Comparison of ENCODE assay signal across 1 cellular context in the genomic region with DNA sequence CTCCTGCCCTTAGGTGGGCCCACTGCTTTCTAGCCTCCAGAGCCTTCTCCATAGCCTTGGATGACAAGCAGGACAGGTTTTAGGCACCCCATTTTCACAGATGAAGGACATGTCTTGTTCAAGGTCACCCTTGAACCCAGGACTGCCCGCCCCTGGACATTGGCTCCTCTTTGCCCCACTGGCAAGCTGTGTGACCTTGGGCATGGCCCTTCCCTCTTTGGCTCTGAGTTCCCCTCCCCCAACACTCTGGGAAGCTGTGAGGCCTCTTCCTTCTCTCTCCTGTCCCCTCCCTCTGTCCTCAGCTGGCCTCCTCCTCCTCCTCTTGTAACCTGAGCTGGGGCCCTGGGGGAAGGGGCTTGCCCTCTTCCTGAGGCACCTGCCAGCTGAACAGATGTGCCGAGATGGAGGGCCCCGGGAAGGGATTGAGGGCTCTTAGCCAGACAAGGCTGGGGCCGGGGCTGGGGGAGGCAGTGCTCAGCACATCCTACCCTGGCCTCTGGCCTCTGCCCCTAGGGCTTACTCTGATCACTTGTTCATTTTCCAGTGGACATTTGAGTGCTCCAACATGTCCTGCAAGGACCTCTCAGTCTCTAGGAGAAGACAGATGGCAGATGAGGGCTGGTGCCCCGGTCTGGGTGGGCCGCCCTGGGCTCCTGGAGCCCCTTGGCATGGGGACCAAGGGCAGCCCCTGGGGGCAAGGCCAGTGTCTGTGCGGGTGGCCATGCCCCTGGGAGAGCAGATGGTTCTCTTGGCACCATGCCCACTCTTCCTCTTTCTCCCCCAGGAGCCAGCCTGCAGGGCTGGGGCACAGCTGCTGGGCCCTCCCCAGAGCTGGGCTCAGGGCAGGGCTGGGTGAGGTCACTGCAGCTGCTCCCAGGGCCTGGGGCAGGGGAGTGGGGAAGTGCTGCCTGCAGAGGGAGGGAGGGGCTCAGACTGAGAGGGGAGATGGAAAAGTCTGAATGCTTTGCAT.
TF ChIP-seq lines count a peak whose summit lies in the region.

No MANE protein-coding gene starts in this region.

TF ChIP-seq in HEK293, 187 proteins besides CTCF, POLR2A, EP300 and RAD21 (continued from another document and continues in another):
- TF ChIP-seq HIC1 (tag by site-specific recombination; IDR thresholded peaks at IDR 0.05) (peak; percentile 20; the same call in 1 of the 2 replicates), ZIC2 (tag by site-specific recombination; IDR thresholded peaks at IDR 0.05) (peak; percentile 84), ZNF701 (tag by site-specific recombination; IDR thresholded peaks at IDR 0.05) (no peak), ZNF302 (tag by site-specific recombination; IDR thresholded peaks at IDR 0.05; ENCODE audit: low read depth) (no peak), ZNF248 (tag by site-specific recombination; IDR thresholded peaks at IDR 0.05) (no peak), OVOL3 (tag by site-specific recombination; IDR thresholded peaks at IDR 0.05) (no peak), KLF10 (tag by site-specific recombination; IDR thresholded peaks at IDR 0.05) (no peak), ZBTB48 (tag by site-specific recombination; IDR thresholded peaks at IDR 0.05) (peak; percentile 37; the same call in 1 of the 2 replicates), ZNF18 (tag by site-specific recombination; IDR thresholded peaks at IDR 0.05) (no peak), ZBTB21 (tag by site-specific recombination; IDR thresholded peaks at IDR 0.05) (no peak), ZNF433 (tag by site-specific recombination; IDR thresholded peaks at IDR 0.05; ENCODE audit: low read depth) (no peak), KLF7 (tag by site-specific recombination; IDR thresholded peaks at IDR 0.05; ENCODE audit: borderline replicate concordance) (no peak), ZFP69B (tag by site-specific recombination; IDR thresholded peaks at IDR 0.05) (peak; percentile 87), MEIS1 (CRISPR knock-in tag; IDR thresholded peaks at IDR 0.05; ENCODE audit: borderline replicate concordance) (no peak), PATZ1 (tag by site-specific recombination; IDR thresholded peaks at IDR 0.05) (peak; percentile 69), ZNF362 (tag by site-specific recombination; IDR thresholded peaks at IDR 0.05) (no peak), ZNF785 (tag by site-specific recombination; IDR thresholded peaks at IDR 0.05) (no peak), ZSCAN30 (tag by site-specific recombination; IDR thresholded peaks at IDR 0.05) (0 out of 2 replicates have a peak, but pooled peaks have one; percentile 15), ZNF23 (tag by site-specific recombination; IDR thresholded peaks at IDR 0.05; ENCODE audit: borderline replicate concordance) (no peak), ZNF707 (tag by site-specific recombination; IDR thresholded peaks at IDR 0.05) (no peak), AEBP2 (tag by site-specific recombination; IDR thresholded peaks at IDR 0.05; ENCODE audit: borderline replicate concordance) (no peak), ZNF555 (tag by site-specific recombination; conservative IDR thresholded peaks at IDR 0.05) (no peak), SP2 (tag by site-specific recombination; IDR thresholded peaks at IDR 0.05) (no peak), ZNF155 (tag by site-specific recombination; IDR thresholded peaks at IDR 0.05) (no peak), ZSCAN5A (tag by site-specific recombination; IDR thresholded peaks at IDR 0.05) (no peak)
- TF ChIP-seq, protein P1, sequence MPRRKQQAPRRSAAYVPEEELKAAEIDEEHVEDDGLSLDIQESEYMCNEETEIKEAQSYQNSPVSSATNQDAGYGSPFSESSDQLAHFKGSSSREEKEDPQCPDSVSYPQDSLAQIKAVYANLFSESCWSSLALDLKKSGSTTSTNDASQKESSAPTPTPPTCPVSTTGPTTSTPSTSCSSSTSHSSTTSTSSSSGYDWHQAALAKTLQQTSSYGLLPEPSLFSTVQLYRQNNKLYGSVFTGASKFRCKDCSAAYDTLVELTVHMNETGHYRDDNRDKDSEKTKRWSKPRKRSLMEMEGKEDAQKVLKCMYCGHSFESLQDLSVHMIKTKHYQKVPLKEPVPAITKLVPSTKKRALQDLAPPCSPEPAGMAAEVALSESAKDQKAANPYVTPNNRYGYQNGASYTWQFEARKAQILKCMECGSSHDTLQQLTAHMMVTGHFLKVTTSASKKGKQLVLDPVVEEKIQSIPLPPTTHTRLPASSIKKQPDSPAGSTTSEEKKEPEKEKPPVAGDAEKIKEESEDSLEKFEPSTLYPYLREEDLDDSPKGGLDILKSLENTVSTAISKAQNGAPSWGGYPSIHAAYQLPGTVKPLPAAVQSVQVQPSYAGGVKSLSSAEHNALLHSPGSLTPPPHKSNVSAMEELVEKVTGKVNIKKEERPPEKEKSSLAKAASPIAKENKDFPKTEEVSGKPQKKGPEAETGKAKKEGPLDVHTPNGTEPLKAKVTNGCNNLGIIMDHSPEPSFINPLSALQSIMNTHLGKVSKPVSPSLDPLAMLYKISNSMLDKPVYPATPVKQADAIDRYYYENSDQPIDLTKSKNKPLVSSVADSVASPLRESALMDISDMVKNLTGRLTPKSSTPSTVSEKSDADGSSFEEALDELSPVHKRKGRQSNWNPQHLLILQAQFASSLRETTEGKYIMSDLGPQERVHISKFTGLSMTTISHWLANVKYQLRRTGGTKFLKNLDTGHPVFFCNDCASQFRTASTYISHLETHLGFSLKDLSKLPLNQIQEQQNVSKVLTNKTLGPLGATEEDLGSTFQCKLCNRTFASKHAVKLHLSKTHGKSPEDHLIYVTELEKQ (tag by site-specific recombination; IDR thresholded peaks at IDR 0.05; ENCODE audit: borderline replicate concordance) = no peak
- TF ChIP-seq, protein P2, sequence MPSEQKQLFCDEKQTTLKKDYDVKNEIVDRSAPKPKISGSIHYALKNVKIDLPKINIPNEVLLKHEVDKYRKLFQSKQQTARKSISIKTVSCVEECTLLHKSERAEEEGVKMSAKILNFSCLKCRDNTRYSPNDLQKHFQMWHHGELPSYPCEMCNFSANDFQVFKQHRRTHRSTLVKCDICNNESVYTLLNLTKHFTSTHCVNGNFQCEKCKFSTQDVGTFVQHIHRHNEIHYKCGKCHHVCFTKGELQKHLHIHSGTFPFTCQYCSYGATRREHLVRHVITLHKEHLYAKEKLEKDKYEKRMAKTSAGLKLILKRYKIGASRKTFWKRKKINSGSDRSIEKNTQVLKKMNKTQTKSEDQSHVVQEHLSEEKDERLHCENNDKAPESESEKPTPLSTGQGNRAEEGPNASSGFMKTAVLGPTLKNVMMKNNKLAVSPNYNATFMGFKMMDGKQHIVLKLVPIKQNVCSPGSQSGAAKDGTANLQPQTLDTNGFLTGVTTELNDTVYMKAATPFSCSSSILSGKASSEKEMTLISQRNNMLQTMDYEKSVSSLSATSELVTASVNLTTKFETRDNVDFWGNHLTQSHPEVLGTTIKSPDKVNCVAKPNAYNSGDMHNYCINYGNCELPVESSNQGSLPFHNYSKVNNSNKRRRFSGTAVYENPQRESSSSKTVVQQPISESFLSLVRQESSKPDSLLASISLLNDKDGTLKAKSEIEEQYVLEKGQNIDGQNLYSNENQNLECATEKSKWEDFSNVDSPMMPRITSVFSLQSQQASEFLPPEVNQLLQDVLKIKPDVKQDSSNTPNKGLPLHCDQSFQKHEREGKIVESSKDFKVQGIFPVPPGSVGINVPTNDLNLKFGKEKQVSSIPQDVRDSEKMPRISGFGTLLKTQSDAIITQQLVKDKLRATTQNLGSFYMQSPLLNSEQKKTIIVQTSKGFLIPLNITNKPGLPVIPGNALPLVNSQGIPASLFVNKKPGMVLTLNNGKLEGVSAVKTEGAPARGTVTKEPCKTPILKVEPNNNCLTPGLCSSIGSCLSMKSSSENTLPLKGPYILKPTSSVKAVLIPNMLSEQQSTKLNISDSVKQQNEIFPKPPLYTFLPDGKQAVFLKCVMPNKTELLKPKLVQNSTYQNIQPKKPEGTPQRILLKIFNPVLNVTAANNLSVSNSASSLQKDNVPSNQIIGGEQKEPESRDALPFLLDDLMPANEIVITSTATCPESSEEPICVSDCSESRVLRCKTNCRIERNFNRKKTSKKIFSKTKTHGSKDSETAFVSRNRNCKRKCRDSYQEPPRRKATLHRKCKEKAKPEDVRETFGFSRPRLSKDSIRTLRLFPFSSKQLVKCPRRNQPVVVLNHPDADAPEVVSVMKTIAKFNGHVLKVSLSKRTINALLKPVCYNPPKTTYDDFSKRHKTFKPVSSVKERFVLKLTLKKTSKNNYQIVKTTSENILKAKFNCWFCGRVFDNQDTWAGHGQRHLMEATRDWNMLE (tag by site-specific recombination; conservative IDR thresholded peaks at IDR 0.05; ENCODE audit: low read depth) = no peak
